ENCODE assay signal across 10 cellular contexts in the genomic region with DNA sequence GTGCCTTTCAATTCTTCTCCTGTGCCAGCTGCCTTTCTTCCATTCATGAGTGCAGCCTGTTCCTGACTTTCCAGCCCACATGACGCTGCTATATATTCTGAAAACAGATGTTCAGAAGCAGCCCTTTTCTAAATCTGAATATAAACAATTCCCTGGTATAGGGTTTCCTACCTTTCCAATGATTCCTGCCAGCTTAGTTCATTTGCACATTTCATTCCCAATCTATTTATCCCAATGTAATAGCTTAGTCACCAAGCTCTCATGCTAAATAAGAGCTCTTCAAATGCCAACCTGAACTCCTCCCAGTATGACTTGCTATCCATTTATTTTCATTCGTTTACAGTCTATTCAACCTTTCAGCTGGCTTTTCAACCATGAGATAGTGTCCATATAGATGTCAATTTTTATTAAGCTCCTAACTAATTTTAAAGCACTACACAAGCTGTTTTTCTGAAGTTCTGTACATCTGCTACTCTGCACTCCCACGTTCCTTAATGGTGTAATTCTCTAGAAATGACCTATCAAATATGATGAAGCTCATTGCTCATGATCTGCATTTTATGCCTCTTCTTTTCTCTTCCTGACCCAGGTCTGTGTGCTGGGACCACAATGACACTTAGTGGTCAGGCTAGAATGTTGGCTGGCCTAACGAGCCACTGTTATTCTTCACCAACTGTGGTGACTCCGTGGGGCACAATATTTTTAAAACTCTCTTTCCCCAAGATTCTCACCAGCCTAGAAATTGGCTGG.
A peak's percentile ranks its signal among the peaks of the same experiment; 100 is the strongest.
DNase-seq lines count a peak whose midpoint lies in the region; FAIRE-seq and TF ChIP-seq lines count a peak whose summit lies in the region.
"Had no signal": no experiment of that assay in that cellular context is flagged by ENCODE, and none has a peak within 500 bp of the region (broad histone marks: within the 10 kb centered on the region; RNA-seq: fewer than 3 reads in every experiment).

No MANE protein-coding gene starts in this region.

- no peaks in the 10 kb centered on the region for H4K20me1 ChIP-seq in astrocyte (ENCODE audit: insufficient read depth, low read length)

- H3K27ac Mint-ChIP-seq in astrocyte (ENCODE audit: unreplicated experiment): no peak overlapping the region
- peak overlapping the region; percentile 69 for H3K27ac Mint-ChIP-seq in osteocyte (ENCODE audit: unreplicated experiment)

- peaks cover 11% of the 10 kb centered on the region for H3K4me1 ChIP-seq in astrocyte (ENCODE audit: insufficient read depth, low read length)

- H3K27me3 Mint-ChIP-seq in astrocyte (ENCODE audit: low read depth, unreplicated experiment) (no peaks in the 10 kb centered on the region), osteocyte (ENCODE audit: unreplicated experiment) (no peaks in the 10 kb centered on the region)

- DNase-seq in EH (ENCODE audit: low read depth) (peak; percentile 72), NCI-H2029 (lab: John Stamatoyannopoulos, UW) (peak; percentile 47), astrocyte (ENCODE audit: low read depth) (peak; percentile 77), osteocyte (ENCODE audit: extremely low spot score, unreplicated experiment) (no peak), NCI-H2081 treated with DMSO at 0.1 percent for 48 hours (lab: John Stamatoyannopoulos, UW) (no peak), HT-29 (ENCODE audit: low spot score) (no peak), KG1 (lab: John Stamatoyannopoulos, UW) (no peak)
- DNase-seq in effector CD8-positive, alpha-beta T cell (lab: John Stamatoyannopoulos, UW): no peak
- DNase-seq: activated naive CD4-positive, alpha-beta T cell treated with anti-CD3 and anti-CD28 coated beads, Interleukin-2, amount 50 U/mL, for 16 hours; OCI-M1 had no signal

- no peaks in the 10 kb centered on the region for H3K27me3 ChIP-seq in astrocyte (ENCODE audit: insufficient read depth, low read length)

- no peaks in the 10 kb centered on the region for H3K79me2 ChIP-seq in astrocyte (ENCODE audit: insufficient read depth, low read length)

- H3K9me3 ChIP-seq in astrocyte (ENCODE audit: insufficient read depth, low read depth, low read length): no peaks in the 10 kb centered on the region

- H2AFZ ChIP-seq in astrocyte (ENCODE audit: low read depth, low read length): no peak overlapping the region

- H3K9ac ChIP-seq in astrocyte (ENCODE audit: low read length): no peak overlapping the region

- H3K36me3 Mint-ChIP-seq in astrocyte (ENCODE audit: low read depth, unreplicated experiment) (no peaks in the 10 kb centered on the region), osteocyte (ENCODE audit: unreplicated experiment) (no peaks in the 10 kb centered on the region)

- peak; percentile 59 for FAIRE-seq in astrocyte (lab: Jason Lieb, UNC)

- no peak for TF ChIP-seq CTCF in astrocyte (IDR thresholded peaks at IDR 0.05; ENCODE audit: insufficient read depth, low read depth, low read length)
- TF ChIP-seq CTCF in osteocyte (IDR thresholded peaks at IDR 0.05): peak; percentile 9

- no peaks in the 10 kb centered on the region for H3K36me3 ChIP-seq in astrocyte (ENCODE audit: insufficient read depth, low read length)

- H3K9me3 Mint-ChIP-seq in astrocyte (ENCODE audit: unreplicated experiment) (no peaks in the 10 kb centered on the region), osteocyte (ENCODE audit: unreplicated experiment) (no peaks in the 10 kb centered on the region)

- H3K4me3 Mint-ChIP-seq in astrocyte (ENCODE audit: unreplicated experiment) (no peak overlapping the region), osteocyte (ENCODE audit: unreplicated experiment) (no peak overlapping the region)

- peak overlapping the region; percentile 12 for H3K4me2 ChIP-seq in astrocyte (ENCODE audit: low read length)

- no peak overlapping the region for H3K27ac ChIP-seq in astrocyte (ENCODE audit: low read depth, low read length)

- H3K4me1 Mint-ChIP-seq in astrocyte (ENCODE audit: low read depth, unreplicated experiment) (peaks cover 20% of the 10 kb centered on the region), osteocyte (ENCODE audit: unreplicated experiment) (peaks cover 52% of the 10 kb centered on the region)

- H3K4me3 ChIP-seq in astrocyte (ENCODE audit: insufficient read depth, low read depth, low read length): peak overlapping the region; percentile 3

Comparison
In these comparisons a context has a peak if more than half of its experiments do, and no peak if none do; other contexts are left out.
1. DNase-seq: peak in EH (single experiment), NCI-H2029 (single experiment) and astrocyte (single experiment); none in osteocyte (single experiment), effector CD8-positive, alpha-beta T cell (single experiment), NCI-H2081 treated with DMSO at 0.1 percent for 48 hours (single experiment), HT-29 (single experiment) and KG1 (single experiment).